ENCODE assay signal across 14 cellular contexts in genomic region chr7:4726568-4726967, GRCh38. TPM values are rescaled to one million over a fixed set of nuclear protein-coding genes. Genes with fewer than 3 reads are reported as not detected.
DNase-seq lines count a peak whose midpoint lies in the region; ATAC-seq and TF ChIP-seq lines count a peak whose summit lies in the region.
"Had no signal": no experiment of that assay in that cellular context is flagged by ENCODE, and none has a peak within 500 bp of the region (broad histone marks: within the 10 kb centered on the region; RNA-seq: fewer than 3 reads in every experiment).

No MANE protein-coding gene starts in this region.

- H3K4me2 ChIP-seq in BLaER1, result no peak overlapping the region

- peaks cover 100% of the 10 kb centered on the region for H4K20me1 ChIP-seq in BLaER1

- H3K9me3 Mint-ChIP-seq in glutamatergic neuron (ENCODE audit: unreplicated experiment), result peaks cover 13% of the 10 kb centered on the region

- no peaks in the 10 kb centered on the region for H3K27me3 ChIP-seq in BLaER1
- no peaks in the 10 kb centered on the region for H3K27me3 ChIP-seq in skeletal muscle tissue (ENCODE audit: control insufficient read depth in 3 of 3, insufficient read depth in 3 of 3, low read length in 3 of 3)
- H3K27me3 ChIP-seq in foreskin keratinocyte, result no peaks in the 10 kb centered on the region

- peaks cover 34% of the 10 kb centered on the region for H3K4me1 Mint-ChIP-seq in glutamatergic neuron (ENCODE audit: low read depth, unreplicated experiment)

- H3K4me1 ChIP-seq in BLaER1, result peaks cover 87% of the 10 kb centered on the region
- H3K4me1 ChIP-seq in skeletal muscle tissue (ENCODE audit: control insufficient read depth in 3 of 3, insufficient read depth in 3 of 3, low read length in 3 of 3), result peaks cover 40 to 63% (median 56%) of the 10 kb centered on the region in 3 donors
- no peaks in the 10 kb centered on the region for H3K4me1 ChIP-seq in foreskin keratinocyte

- H3K4me3 ChIP-seq in BLaER1 (no peak overlapping the region), skeletal muscle tissue (ENCODE audit: low read length in 3 of 3) (no peak overlapping the region)
- H3K4me3 ChIP-seq: SK-N-MC had no signal

- no peak overlapping the region for H3K4me3 Mint-ChIP-seq in glutamatergic neuron (ENCODE audit: unreplicated experiment)

- no peaks in the 10 kb centered on the region for H3K36me3 Mint-ChIP-seq in glutamatergic neuron (ENCODE audit: unreplicated experiment)

- H3K27me3 Mint-ChIP-seq in glutamatergic neuron (ENCODE audit: unreplicated experiment), result peaks cover 2% of the 10 kb centered on the region

- H3K36me3 ChIP-seq in BLaER1, result peaks cover 67% of the 10 kb centered on the region
- H3K36me3 ChIP-seq in skeletal muscle tissue (ENCODE audit: control insufficient read depth in 3 of 3, insufficient read depth in 3 of 3, low read length in 3 of 3), result peaks cover 0 to 16% (median 7%) of the 10 kb centered on the region in 3 donors

- H3K9me3 ChIP-seq in BLaER1 (no peaks in the 10 kb centered on the region), skeletal muscle tissue (ENCODE audit: control insufficient read depth in 3 of 3, low read length in 3 of 3) (no peaks in the 10 kb centered on the region)

- no peak for DNase-seq in RWPE1 (ENCODE audit: low spot score)
- DNase-seq in glutamatergic neuron, result no peak
- DNase-seq in foreskin keratinocyte, result no peak
- no peak for DNase-seq in NCI-H446 treated with DMSO at 0.1 percent for 48 hours (lab: John Stamatoyannopoulos, UW)
- DNase-seq: activated effector memory CD4-positive, alpha-beta T cell treated with Interleukin-2 at 50 U/mL for 16 hours; NCI-H187 treated with DMSO at 0.1 percent for 48 hours; NCI-H82; stimulated activated CD8-positive, alpha-beta memory T cell treated with anti-CD3 and anti-CD28 coated beads, Interleukin-4, amount 100 ng/mL, for 48 hours had no signal

- peak overlapping the region; percentile 77; the same call in 1 of the 2 replicates for H3K9ac ChIP-seq in BLaER1
- H3K9ac ChIP-seq in skeletal muscle tissue (ENCODE audit: low read depth in 1 of 3, low read length in 3 of 3), result peak overlapping the region in 1 of 3 donors; percentile 94

- POLR2A ChIA-PET in RWPE1 (lab: Yijun Ruan, JAX; ENCODE audit: low non-redundant PET), result no interaction called here

- no peak for ATAC-seq in HG03196 (IDR thresholded peaks at IDR 0.05; ENCODE audit: unreplicated experiment)
- no peak for ATAC-seq in GM18517 (IDR thresholded peaks at IDR 0.05; ENCODE audit: unreplicated experiment)
- ATAC-seq in foreskin keratinocyte, result no peak
- ATAC-seq: activated CD4-positive, CD25-positive, alpha-beta regulatory T cell treated with anti-CD3 and anti-CD28 coated beads, Interleukin-2, amount 50 U/mL, for 24 hours had no signal

- TF ChIP-seq CTCF in RWPE1 (conservative IDR thresholded peaks at IDR 0.05; ENCODE audit: low read depth) (no peak), glutamatergic neuron (IDR thresholded peaks at IDR 0.05; ENCODE audit: partially characterized antibody, unreplicated experiment) (no peak), foreskin keratinocyte (conservative IDR thresholded peaks at IDR 0.05) (no peak)

- H3K27ac ChIP-seq in BLaER1 (no peak overlapping the region), RWPE1 (peak overlapping the region; percentile 85; the same call in 1 of the 2 replicates), skeletal muscle tissue (ENCODE audit: low read depth, low read length) (peak overlapping the region; percentile 92), foreskin keratinocyte (no peak overlapping the region)

- H3K27ac Mint-ChIP-seq in glutamatergic neuron (ENCODE audit: unreplicated experiment), result peak overlapping the region; percentile 48

- CTCF ChIA-PET in RWPE1 (lab: Yijun Ruan, JAX), result interaction anchor here (0.6 kb wide), 1 partner anchor 48 kb away, joined by 3 read pairs; no protein-coding TSS in a partner anchor

RNA-seq across cellular contexts. Expression of gene FOXK1, which starts 44.5 kb away (rescaled TPM):
- total RNA-seq in glutamatergic neuron (ENCODE audit: unreplicated experiment) (41.7 TPM), skeletal muscle tissue (17.2 TPM), foreskin keratinocyte (20.9 and 22.2 TPM in 2 replicates)
- polyA plus RNA-seq in foreskin keratinocyte, result 3.6 and 3.8 TPM in 2 replicates

RNA-seq across cellular contexts. Expression of gene AP5Z1, which starts 48.9 kb away (rescaled TPM):
- total RNA-seq in glutamatergic neuron (ENCODE audit: unreplicated experiment) (49.8 TPM), skeletal muscle tissue (13.6 TPM), foreskin keratinocyte (21.3 and 25.8 TPM in 2 replicates)
- 21.8 and 29.1 TPM in 2 replicates for polyA plus RNA-seq in foreskin keratinocyte

Comparison
In these comparisons a context has a peak if more than half of its experiments do, and no peak if none do; other contexts are left out.
1. H3K27ac ChIP-seq: peak in RWPE1 (single experiment) and skeletal muscle tissue (single experiment); none in BLaER1 (single experiment) and foreskin keratinocyte (single experiment).